ENCODE assay signal across 18 cellular contexts in genomic region chr14:65718629-65719028, GRCh38.
"Had no signal": no experiment of that assay in that cellular context is flagged by ENCODE, and none has a peak within 500 bp of the region (broad histone marks: within the 10 kb centered on the region; RNA-seq: fewer than 3 reads in every experiment).

No MANE protein-coding gene starts in this region.

- H3K9me2 ChIP-seq: SK-N-SH had no signal

- H3K27ac ChIP-seq: HL-60, RWPE1 had no signal

- DNase-seq: KBM-7, MV-4-11, NCI-H1048, NCI-H1105, NCI-H1417, NCI-H1436 treated with DMSO at 0.1 percent for 48 hours, NCI-H1694, NCI-H187 treated with DMSO at 0.1 percent for 48 hours, NCI-H2029 treated with DMSO at 0.1 percent for 48 hours, NCI-H2227 treated with DMSO at 0.1 percent for 48 hours, NCI-H524 treated with DMSO at 0.1 percent for 48 hours, NCI-H69, NCI-H774, SHP77, SK-N-SH had no signal

- ATAC-seq: Panc1 had no signal

- H3K4me2 ChIP-seq: SK-N-SH had no signal

- H3K9ac ChIP-seq: SK-N-SH had no signal
